In the genomic region with DNA sequence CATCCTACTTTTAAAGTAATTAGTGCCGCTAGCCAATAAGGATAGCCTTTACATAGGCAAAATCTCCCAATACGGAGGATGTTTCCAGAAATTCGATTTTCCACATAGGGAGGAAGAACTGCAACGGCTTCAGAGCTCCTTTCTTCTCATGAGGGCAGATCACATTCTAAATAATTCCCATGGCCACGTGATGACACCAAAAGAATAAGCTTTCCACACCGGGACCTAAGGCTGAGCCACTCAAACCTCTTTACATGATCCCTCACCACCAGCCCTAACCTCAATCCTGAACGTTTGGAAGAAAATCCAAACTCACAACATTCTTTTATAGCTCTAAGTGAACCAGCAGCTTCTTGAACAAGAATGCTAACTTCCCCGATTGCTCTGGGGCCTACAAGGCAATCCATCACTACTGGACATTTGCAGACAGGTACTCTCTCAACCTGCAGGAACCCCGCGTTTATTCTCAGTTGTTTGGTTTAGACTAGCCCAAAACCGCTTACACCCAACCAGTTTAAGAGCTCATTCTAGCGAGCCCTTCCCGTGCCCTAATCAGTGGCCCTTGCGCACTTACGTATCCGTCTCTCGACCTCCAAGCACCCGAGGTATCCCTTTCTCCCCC, we compare ENCODE assay signal across 8 cellular contexts. TPM values are rescaled to one million over a fixed set of nuclear protein-coding genes. Genes with fewer than 3 reads are reported as not detected.
DNase-seq lines count a peak whose midpoint lies in the region; ATAC-seq and TF ChIP-seq lines count a peak whose summit lies in the region.

No MANE protein-coding gene starts in this region.

- peak overlapping the region; percentile 67 for H3K27ac Mint-ChIP-seq in activated CD4-positive, alpha-beta T cell treated with anti-CD3 and anti-CD28 coated beads, Interleukin-2, amount 10 ng/mL, durations not matched to agents 24 days and 14 days

- H3K79me2 ChIP-seq in mesendoderm (ENCODE audit: control insufficient read depth, insufficient read depth, low read length), result peaks cover 40% of the 10 kb centered on the region

- H3K4me3 ChIP-seq in cardiac fibroblast (replicated peaks in 1 of 2; ENCODE audit: low read depth in 2 of 2, low read length in 2 of 2), result peak overlapping the region; percentile 76 to 79
- H3K4me3 ChIP-seq in mesendoderm (ENCODE audit: low read length), result peak overlapping the region; percentile 91
- H3K4me3 ChIP-seq in aorta (ENCODE audit: low read length in 2 of 2), result peak overlapping the region; percentile 44 to 63

- H2BK15ac ChIP-seq in mesendoderm (replicated peaks; ENCODE audit: low read depth), result no peak overlapping the region

- peak overlapping the region; percentile 95 for H3K56ac ChIP-seq in mesendoderm (ENCODE audit: low read length)

- peak overlapping the region; percentile 96 for H3K27ac ChIP-seq in mesendoderm (ENCODE audit: low read depth, low read length)
- H3K27ac ChIP-seq in aorta (ENCODE audit: low read depth in 1 of 2, low read length in 2 of 2), result peak overlapping the region in 1 of 2 donors; percentile 41

- no peak for TF ChIP-seq CTCF in cardiac fibroblast (IDR thresholded peaks at IDR 0.05; ENCODE audit: low read depth, low read length)

- H3K4me2 ChIP-seq in mesendoderm (ENCODE audit: low read length), result peak overlapping the region; percentile 86

- ATAC-seq in aorta (ENCODE audit: low FRiP score), result no peak

- no peak for DNase-seq in activated CD4-positive, alpha-beta T cell treated with anti-CD3 and anti-CD28 coated beads, Interleukin-2, amount 10 ng/mL, durations not matched to agents 24 days and 14 days
- no peak for DNase-seq in activated CD4-positive, alpha-beta T cell treated with anti-CD3 and anti-CD28 coated beads, Interleukin-2, amount 50 U/mL, for 48 hours
- peak; percentile 34 for DNase-seq in NCI-H345 treated with DMSO at 0.1 percent for 48 hours (lab: John Stamatoyannopoulos, UW; ENCODE audit: unreplicated experiment)
- peak; percentile 49 to 52 for DNase-seq in cardiac fibroblast (ENCODE audit: low read depth in 2 of 2)
- peak; percentile 48 for DNase-seq in mesendoderm
- no peak for DNase-seq in aorta
- DNase-seq in DMS153 treated with DMSO at 0.1 percent for 48 hours (lab: John Stamatoyannopoulos, UW; ENCODE audit: unreplicated experiment), result no peak
- DNase-seq in islet precursor cell, result no peak

- H3K18ac ChIP-seq in mesendoderm (ENCODE audit: low read length), result peak overlapping the region; percentile 82

- H3K4me3 Mint-ChIP-seq in activated CD4-positive, alpha-beta T cell treated with anti-CD3 and anti-CD28 coated beads, Interleukin-2, amount 10 ng/mL, durations not matched to agents 24 days and 14 days, result peak overlapping the region; percentile 91

- H3K23ac ChIP-seq in mesendoderm (ENCODE audit: low read length), result peak overlapping the region; percentile 76

- H3K36me3 ChIP-seq in mesendoderm (ENCODE audit: control insufficient read depth, insufficient read depth, low read length), result no peaks in the 10 kb centered on the region
- peaks cover 0 to 3% of the 10 kb centered on the region in 2 donors for H3K36me3 ChIP-seq in aorta (ENCODE audit: control insufficient read depth in 1 of 2, insufficient read depth in 2 of 2, low read length in 1 of 2)

- peak overlapping the region; percentile 62 for H2AK5ac ChIP-seq in mesendoderm (ENCODE audit: low read length)

- intact Hi-C loops in activated CD4-positive, alpha-beta T cell treated with anti-CD3 and anti-CD28 coated beads, Interleukin-2, amount 10 ng/mL, durations not matched to agents 24 days and 14 days (cut with micrococcal nuclease), result loop anchor here (2.0 kb wide), 3 partner anchors 319 to 1373 kb away; a partner anchor contains a TSS
- intact Hi-C loops in aorta (cut with DNase I), result loop anchor here (2.0 to 5.0 kb wide), 3 partner anchors 41 to 59 kb away; a partner anchor contains a TSS

- H3K36me3 Mint-ChIP-seq in activated CD4-positive, alpha-beta T cell treated with anti-CD3 and anti-CD28 coated beads, Interleukin-2, amount 10 ng/mL, durations not matched to agents 24 days and 14 days (ENCODE audit: low read depth), result no peaks in the 10 kb centered on the region

- peaks cover 22% of the 10 kb centered on the region for H3K4me1 Mint-ChIP-seq in activated CD4-positive, alpha-beta T cell treated with anti-CD3 and anti-CD28 coated beads, Interleukin-2, amount 10 ng/mL, durations not matched to agents 24 days and 14 days

- H3K9me3 Mint-ChIP-seq in activated CD4-positive, alpha-beta T cell treated with anti-CD3 and anti-CD28 coated beads, Interleukin-2, amount 10 ng/mL, durations not matched to agents 24 days and 14 days, result no peaks in the 10 kb centered on the region

- peaks cover 6% of the 10 kb centered on the region for H3K79me1 ChIP-seq in mesendoderm (ENCODE audit: low read length)

- H3K9ac ChIP-seq in mesendoderm (ENCODE audit: low read length), result peak overlapping the region; percentile 96

- no peak overlapping the region for H4K5ac ChIP-seq in mesendoderm (ENCODE audit: low read length)

- no peak overlapping the region for H4K8ac ChIP-seq in mesendoderm (ENCODE audit: low read depth, low read length)

- H3K9me3 ChIP-seq in aorta (ENCODE audit: control insufficient read depth, low read length), result no peaks in the 10 kb centered on the region

- H3K27me3 ChIP-seq in mesendoderm (ENCODE audit: insufficient read depth, low read length, poor library complexity), result no peaks in the 10 kb centered on the region
- no peaks in the 10 kb centered on the region for H3K27me3 ChIP-seq in aorta (ENCODE audit: control insufficient read depth in 1 of 2, insufficient read depth in 2 of 2, low read length in 1 of 2)

- peaks cover 4% of the 10 kb centered on the region for H3K4me1 ChIP-seq in mesendoderm (ENCODE audit: control insufficient read depth, low read depth, low read length)
- H3K4me1 ChIP-seq in aorta (ENCODE audit: control insufficient read depth in 1 of 2, insufficient read depth in 2 of 2, low read length in 2 of 2), result peaks cover 5% of the 10 kb centered on the region in 2 donors

- peak overlapping the region; percentile 15 for H2BK120ac ChIP-seq in mesendoderm (ENCODE audit: low read depth, low read length)

- no CpG with 5 or more reads among the region's 18 CpGs for WGBS in mesendoderm (ENCODE audit: extremely low coverage, insufficient coverage, low lambda C conversion rate)
- WGBS in aorta, 2 donors, result 9 to 10% methylated on average over 18 of the region's 18 CpGs

- peak overlapping the region; percentile 32 for H2BK5ac ChIP-seq in mesendoderm (ENCODE audit: low read length)

- peaks cover 6% of the 10 kb centered on the region for H3K27me3 Mint-ChIP-seq in activated CD4-positive, alpha-beta T cell treated with anti-CD3 and anti-CD28 coated beads, Interleukin-2, amount 10 ng/mL, durations not matched to agents 24 days and 14 days

- peak overlapping the region; percentile 50 for H3K4ac ChIP-seq in mesendoderm (ENCODE audit: low read depth, low read length)

RNA-seq across cellular contexts. Expression of a gene that starts 0.9 kb away (rescaled TPM):
- total RNA-seq in activated CD4-positive, alpha-beta T cell treated with anti-CD3 and anti-CD28 coated beads, Interleukin-2, amount 10 ng/mL, durations not matched to agents 24 days and 14 days, result 8.6 and 12.2 TPM in 2 replicates
- polyA plus RNA-seq in mesendoderm (2013, experiment 1 of 2), result 22.2 TPM
- 21.9 TPM for polyA plus RNA-seq in mesendoderm (2013, experiment 2 of 2)
- total RNA-seq in aorta, result 10 to 100 TPM; 26.5 to 41.2 TPM
- 10 to 100 TPM in 1 of 2 donors, 1 to 10 TPM in 1; 7.5 to 43.5 TPM for polyA plus RNA-seq in aorta

RNA-seq across cellular contexts. Expression of a gene that starts 58.2 kb away (rescaled TPM):
- total RNA-seq in activated CD4-positive, alpha-beta T cell treated with anti-CD3 and anti-CD28 coated beads, Interleukin-2, amount 10 ng/mL, durations not matched to agents 24 days and 14 days, result 41.3 and 45.9 TPM in 2 replicates
- polyA plus RNA-seq in mesendoderm (2013, experiment 1 of 2), result 23.4 TPM
- polyA plus RNA-seq in mesendoderm (2013, experiment 2 of 2), result 26.6 TPM
- 10 to 100 TPM; 48.9 to 49.3 TPM for total RNA-seq in aorta
- 10 to 100 TPM; 16.9 to 18.6 TPM for polyA plus RNA-seq in aorta

Comparison
In these comparisons a context has a peak if more than half of its experiments do, and no peak if none do; other contexts are left out.
1. DNase-seq: peak in NCI-H345 treated with DMSO at 0.1 percent for 48 hours (single experiment), cardiac fibroblast (2 of 2) and mesendoderm (single experiment); none in activated CD4-positive, alpha-beta T cell treated with anti-CD3 and anti-CD28 coated beads, Interleukin-2, amount 10 ng/mL, durations not matched to agents 24 days and 14 days (single experiment), activated CD4-positive, alpha-beta T cell treated with anti-CD3 and anti-CD28 coated beads, Interleukin-2, amount 50 U/mL, for 48 hours (0 of 2), aorta (0 of 2), DMS153 treated with DMSO at 0.1 percent for 48 hours (single experiment) and islet precursor cell (single experiment).
2. Peak in every context shown above with its lines, with median percentiles within 50 percentile points of each other: H3K4me3 ChIP-seq.